24 cellular contexts compared by ENCODE assay signal in genomic region chr5:91291628-91292569, GRCh38.
A peak's percentile ranks its signal among the peaks of the same experiment; 100 is the strongest.
DNase-seq lines count a peak whose midpoint lies in the region; ATAC-seq and TF ChIP-seq lines count a peak whose summit lies in the region.
"Had no signal": no experiment of that assay in that cellular context is flagged by ENCODE, and none has a peak within 500 bp of the region (broad histone marks: within the 10 kb centered on the region; RNA-seq: fewer than 3 reads in every experiment).

No MANE protein-coding gene starts in this region.

- 97% methylated on average over 4 of the region's 4 CpGs for WGBS in mesenchymal stem cell

- peaks cover 3% of the 10 kb centered on the region for H3K79me1 ChIP-seq in mesenchymal stem cell (replicated peaks; ENCODE audit: low read length, poor library complexity, severe bottlenecking)

- peaks cover 29% of the 10 kb centered on the region for H3K4me1 ChIP-seq in MM.1S (ENCODE audit: low read length)
- H3K4me1 ChIP-seq in mesenchymal stem cell (ENCODE audit: control insufficient read depth, insufficient read depth, low read depth, low read length) = peaks cover 11% of the 10 kb centered on the region
- H3K4me1 ChIP-seq: colonic mucosa had no signal

- no peak overlapping the region for H2BK12ac ChIP-seq in mesenchymal stem cell (ENCODE audit: low read length in 2 of 2)

- H4K91ac ChIP-seq in mesenchymal stem cell (ENCODE audit: low read length) = no peak overlapping the region

- H3K9me3 Mint-ChIP-seq in activated naive CD8-positive, alpha-beta T cell treated with anti-CD3 and anti-CD28 coated beads, Interleukin-2, amount 50 U/mL, for 24 hours = peaks cover 4% of the 10 kb centered on the region
- H3K9me3 Mint-ChIP-seq in activated naive CD8-positive, alpha-beta T cell treated with anti-CD3 and anti-CD28 coated beads for 36 hours = peaks cover 1% of the 10 kb centered on the region
- H3K9me3 Mint-ChIP-seq in mesothelial cell of epicardium = peaks cover 5% of the 10 kb centered on the region
- H3K9me3 Mint-ChIP-seq: endodermal cell had no signal

- H3F3A ChIP-seq in MM.1S (ENCODE audit: insufficient read depth, low read length) = peaks cover 13% of the 10 kb centered on the region

- no peak overlapping the region for H3K18ac ChIP-seq in mesenchymal stem cell (ENCODE audit: low read depth in 1 of 2, low read length in 2 of 2)

- peak overlapping the region; percentile 73 for H3K27ac ChIP-seq in MM.1S (ENCODE audit: low read length)
- no peak overlapping the region for H3K27ac ChIP-seq in mesenchymal stem cell (ENCODE audit: low read length, poor library complexity, severe bottlenecking)
- H3K27ac ChIP-seq in coronary artery = no peak overlapping the region
- H3K27ac ChIP-seq: adrenal gland, BLaER1, breast epithelium, colonic mucosa, upper lobe of left lung had no signal

- H3K9ac ChIP-seq in MM.1S (ENCODE audit: low read length) (peak overlapping the region; percentile 24; the same call in 1 of the 2 replicates), mesenchymal stem cell (ENCODE audit: low read length) (no peak overlapping the region)
- H3K9ac ChIP-seq: BLaER1 had no signal

- H4K20me1 ChIP-seq in MM.1S (ENCODE audit: insufficient read depth, low read length) = no peaks in the 10 kb centered on the region
- H4K20me1 ChIP-seq: BLaER1 had no signal

- DNase-seq in activated naive CD8-positive, alpha-beta T cell treated with anti-CD3 and anti-CD28 coated beads, Interleukin-2, amount 50 U/mL, for 24 hours = no peak
- no peak for DNase-seq in activated naive CD8-positive, alpha-beta T cell treated with anti-CD3 and anti-CD28 coated beads for 36 hours
- DNase-seq in MM.1S = peak; percentile 28
- DNase-seq in mesenchymal stem cell = no peak
- no peak for DNase-seq in coronary artery (ENCODE audit: low spot score)
- DNase-seq in mesothelial cell of epicardium (ENCODE audit: low spot score in 2 of 2, unreplicated experiment in 2 of 2) = no peak
- no peak for DNase-seq in activated gamma-delta T cell treated with Interleukin-2 at 50 U/mL for 16 hours
- DNase-seq: ACHN; activated CD4-positive, CD25-positive, alpha-beta regulatory T cell treated with anti-CD3 and anti-CD28 coated beads, Interleukin-2, amount 50 U/mL, for 72 hours; adrenal gland; colonic mucosa; endodermal cell; NCI-H1105 treated with DMSO at 0.1 percent for 48 hours; NCI-H2029 treated with DMSO at 0.1 percent for 48 hours; NCI-H226; NCI-H774; SHP77; stimulated activated CD4-positive, alpha-beta T cell treated with anti-CD3 and anti-CD28 coated beads, Interleukin-12 subunit alpha, Interleukin-12 subunit beta, amount 100 ng/mL, for 4 hours; upper lobe of left lung had no signal

- H3K36me3 ChIP-seq in MM.1S (replicated peaks; ENCODE audit: insufficient read depth, low read length) (no peaks in the 10 kb centered on the region), mesenchymal stem cell (ENCODE audit: control insufficient read depth in 1 of 2, insufficient read depth in 2 of 2, low read depth in 1 of 2, low read length in 2 of 2) (no peaks in the 10 kb centered on the region)
- H3K36me3 ChIP-seq: adrenal gland, BLaER1, breast epithelium, colonic mucosa, upper lobe of left lung had no signal

- H3K23ac ChIP-seq in mesenchymal stem cell (ENCODE audit: low read length in 2 of 2) = no peak overlapping the region

- no peak overlapping the region for H3K4me3 Mint-ChIP-seq in activated naive CD8-positive, alpha-beta T cell treated with anti-CD3 and anti-CD28 coated beads, Interleukin-2, amount 50 U/mL, for 24 hours
- no peak overlapping the region for H3K4me3 Mint-ChIP-seq in activated naive CD8-positive, alpha-beta T cell treated with anti-CD3 and anti-CD28 coated beads for 36 hours
- H3K4me3 Mint-ChIP-seq in mesothelial cell of epicardium = no peak overlapping the region
- H3K4me3 Mint-ChIP-seq: activated T-helper 1 cell treated with anti-CD3 and anti-CD28 coated beads, Interleukin-12 subunit alpha, Interleukin-12 subunit beta, Interleukin-2, Interleukin-4 antibody, amounts not matched to agents 30 ng/mL and 10 ng/mL and 1 ng/mL, durations not matched to agents 14 hours and 24 hours and 36 hours; endodermal cell had no signal

- H2AFZ ChIP-seq in MM.1S (ENCODE audit: low read length) (peak overlapping the region; percentile 17; the same call in 1 of the 2 replicates), mesenchymal stem cell (ENCODE audit: low read depth, low read length) (no peak overlapping the region)

- H4K8ac ChIP-seq in mesenchymal stem cell (ENCODE audit: low read length) = no peak overlapping the region

- H2AK5ac ChIP-seq in mesenchymal stem cell (ENCODE audit: low read length, severe bottlenecking) = peak overlapping the region; percentile 98

- peaks cover 19% of the 10 kb centered on the region for H3K4me1 Mint-ChIP-seq in activated naive CD8-positive, alpha-beta T cell treated with anti-CD3 and anti-CD28 coated beads, Interleukin-2, amount 50 U/mL, for 24 hours
- peaks cover 17% of the 10 kb centered on the region for H3K4me1 Mint-ChIP-seq in activated naive CD8-positive, alpha-beta T cell treated with anti-CD3 and anti-CD28 coated beads for 36 hours
- peaks cover 5% of the 10 kb centered on the region for H3K4me1 Mint-ChIP-seq in mesothelial cell of epicardium

- H3K36me3 Mint-ChIP-seq in activated naive CD8-positive, alpha-beta T cell treated with anti-CD3 and anti-CD28 coated beads, Interleukin-2, amount 50 U/mL, for 24 hours (ENCODE audit: low read depth) = no peaks in the 10 kb centered on the region
- H3K36me3 Mint-ChIP-seq in activated naive CD8-positive, alpha-beta T cell treated with anti-CD3 and anti-CD28 coated beads for 36 hours = no peaks in the 10 kb centered on the region
- no peaks in the 10 kb centered on the region for H3K36me3 Mint-ChIP-seq in mesothelial cell of epicardium

- no peak overlapping the region for H3K27ac Mint-ChIP-seq in activated naive CD8-positive, alpha-beta T cell treated with anti-CD3 and anti-CD28 coated beads, Interleukin-2, amount 50 U/mL, for 24 hours
- no peak overlapping the region for H3K27ac Mint-ChIP-seq in activated naive CD8-positive, alpha-beta T cell treated with anti-CD3 and anti-CD28 coated beads for 36 hours
- H3K27ac Mint-ChIP-seq in mesothelial cell of epicardium = no peak overlapping the region
- H3K27ac Mint-ChIP-seq: activated T-helper 1 cell treated with anti-CD3 and anti-CD28 coated beads, Interleukin-12 subunit alpha, Interleukin-12 subunit beta, Interleukin-2, Interleukin-4 antibody, amounts not matched to agents 30 ng/mL and 10 ng/mL and 1 ng/mL, durations not matched to agents 14 hours and 24 hours and 36 hours; endodermal cell had no signal

- no peak overlapping the region for H2BK15ac ChIP-seq in mesenchymal stem cell (ENCODE audit: low read depth, poor library complexity, severe bottlenecking)

- H2BK120ac ChIP-seq in mesenchymal stem cell (ENCODE audit: low read depth, low read length) = no peak overlapping the region

- no peaks in the 10 kb centered on the region for H3K27me3 ChIP-seq in MM.1S (replicated peaks; ENCODE audit: insufficient read depth, low read length)
- no peaks in the 10 kb centered on the region for H3K27me3 ChIP-seq in mesenchymal stem cell (ENCODE audit: control insufficient read depth in 1 of 2, insufficient read depth in 1 of 2, low read length in 2 of 2)
- H3K27me3 ChIP-seq: adrenal gland, BLaER1, breast epithelium, colonic mucosa, upper lobe of left lung had no signal

- no peak overlapping the region for H3K14ac ChIP-seq in mesenchymal stem cell (ENCODE audit: low read length in 2 of 2)

- H3K4me3 ChIP-seq in MM.1S (ENCODE audit: low read length) (no peak overlapping the region), mesenchymal stem cell (ENCODE audit: insufficient read depth in 1 of 2, low read depth in 1 of 2, low read length in 2 of 2) (no peak overlapping the region), coronary artery (no peak overlapping the region)
- H3K4me3 ChIP-seq: adrenal gland, BLaER1, breast epithelium, colonic mucosa, lung, upper lobe of left lung had no signal

- no peak overlapping the region for H2BK5ac ChIP-seq in mesenchymal stem cell (ENCODE audit: low read depth, low read length, poor library complexity, severe bottlenecking)

- TF ChIP-seq CTCF in MM.1S (IDR thresholded peaks at IDR 0.05; ENCODE audit: low read length) = no peak
- no peak for TF ChIP-seq CTCF in coronary artery (IDR thresholded peaks at IDR 0.05)
- TF ChIP-seq CTCF in mesothelial cell of epicardium (IDR thresholded peaks at IDR 0.05; ENCODE audit: unreplicated experiment) = no peak

- H3K27me3 Mint-ChIP-seq in activated naive CD8-positive, alpha-beta T cell treated with anti-CD3 and anti-CD28 coated beads, Interleukin-2, amount 50 U/mL, for 24 hours = no peaks in the 10 kb centered on the region
- H3K27me3 Mint-ChIP-seq in activated naive CD8-positive, alpha-beta T cell treated with anti-CD3 and anti-CD28 coated beads for 36 hours = no peaks in the 10 kb centered on the region
- H3K27me3 Mint-ChIP-seq in mesothelial cell of epicardium (ENCODE audit: low read depth) = no peaks in the 10 kb centered on the region

- no peaks in the 10 kb centered on the region for H3K9me3 ChIP-seq in MM.1S (replicated peaks; ENCODE audit: insufficient read depth, low read length)
- H3K9me3 ChIP-seq in mesenchymal stem cell (ENCODE audit: control insufficient read depth, low read length) = no peaks in the 10 kb centered on the region
- H3K9me3 ChIP-seq: adrenal gland, BLaER1, breast epithelium, colonic mucosa, upper lobe of left lung had no signal

- H3K9me2 ChIP-seq in MM.1S (replicated peaks; ENCODE audit: insufficient read depth, low read length) = no peaks in the 10 kb centered on the region

- no peaks in the 10 kb centered on the region for H3K79me2 ChIP-seq in MM.1S (ENCODE audit: low read length)

- H3K4me2 ChIP-seq in MM.1S (ENCODE audit: low read depth, low read length) = peak overlapping the region; percentile 36; the same call in 1 of the 2 replicates
- no peak overlapping the region for H3K4me2 ChIP-seq in mesenchymal stem cell (ENCODE audit: low read length, poor library complexity, severe bottlenecking)

- H3K4ac ChIP-seq in mesenchymal stem cell (ENCODE audit: low read depth in 1 of 2, low read length in 2 of 2) = no peak overlapping the region

- peak; percentile 41 for ATAC-seq in activated naive CD8-positive, alpha-beta T cell treated with anti-CD3 and anti-CD28 coated beads, Interleukin-2, amount 50 U/mL, for 24 hours
- ATAC-seq in GM21367 (IDR thresholded peaks at IDR 0.05; ENCODE audit: unreplicated experiment) = no peak
